1 cellular context compared by ENCODE assay signal in the genomic region with DNA sequence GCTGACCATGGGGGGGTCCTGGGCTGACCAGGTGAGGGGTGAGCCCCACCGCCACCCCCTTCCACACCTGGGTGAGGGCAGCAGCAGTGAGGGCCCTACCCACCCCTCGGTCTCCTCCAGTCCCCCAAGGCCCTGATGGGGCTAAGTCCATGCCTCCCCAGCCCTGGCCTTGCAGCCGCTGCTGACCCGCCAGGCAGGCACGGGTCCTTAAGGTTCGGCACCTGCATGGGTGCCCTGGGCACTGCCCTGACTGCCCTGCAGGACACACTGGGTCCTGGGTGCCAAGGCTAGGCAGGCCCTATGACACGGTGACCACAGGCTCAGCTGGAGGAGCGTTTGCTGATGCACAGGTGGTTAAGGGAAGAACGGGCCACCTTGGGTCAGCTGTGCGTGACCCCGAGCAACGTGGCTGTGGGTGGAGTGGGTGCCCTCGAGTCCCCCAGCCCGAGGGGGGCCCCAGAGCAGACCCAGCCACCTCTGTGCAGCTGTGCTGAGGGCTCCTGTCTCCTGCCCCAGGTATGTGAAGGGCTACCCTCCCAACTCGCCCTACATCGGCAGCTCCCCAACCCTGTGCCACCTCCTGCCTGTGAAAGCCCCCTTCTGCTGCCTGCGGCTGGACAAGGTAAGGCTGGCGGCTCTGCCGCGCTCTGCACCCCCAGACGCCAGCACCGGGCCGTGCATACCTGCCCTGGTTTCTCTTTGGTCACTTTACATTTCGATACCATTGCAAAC.
TF ChIP-seq lines count a peak whose summit lies in the region.

No MANE protein-coding gene starts in this region.

TF ChIP-seq in WTC11, 78 proteins besides CTCF, POLR2A, EP300 and RAD21 (continued from another document):
- TF ChIP-seq, protein P1, sequence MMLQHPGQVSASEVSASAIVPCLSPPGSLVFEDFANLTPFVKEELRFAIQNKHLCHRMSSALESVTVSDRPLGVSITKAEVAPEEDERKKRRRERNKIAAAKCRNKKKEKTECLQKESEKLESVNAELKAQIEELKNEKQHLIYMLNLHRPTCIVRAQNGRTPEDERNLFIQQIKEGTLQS (CRISPR knock-in tag; conservative IDR thresholded peaks at IDR 0.05), result no peak
- TF ChIP-seq FOXJ3 (CRISPR knock-in tag; IDR thresholded peaks at IDR 0.05; ENCODE audit: borderline replicate concordance), result no peak
- TF ChIP-seq, protein P2, sequence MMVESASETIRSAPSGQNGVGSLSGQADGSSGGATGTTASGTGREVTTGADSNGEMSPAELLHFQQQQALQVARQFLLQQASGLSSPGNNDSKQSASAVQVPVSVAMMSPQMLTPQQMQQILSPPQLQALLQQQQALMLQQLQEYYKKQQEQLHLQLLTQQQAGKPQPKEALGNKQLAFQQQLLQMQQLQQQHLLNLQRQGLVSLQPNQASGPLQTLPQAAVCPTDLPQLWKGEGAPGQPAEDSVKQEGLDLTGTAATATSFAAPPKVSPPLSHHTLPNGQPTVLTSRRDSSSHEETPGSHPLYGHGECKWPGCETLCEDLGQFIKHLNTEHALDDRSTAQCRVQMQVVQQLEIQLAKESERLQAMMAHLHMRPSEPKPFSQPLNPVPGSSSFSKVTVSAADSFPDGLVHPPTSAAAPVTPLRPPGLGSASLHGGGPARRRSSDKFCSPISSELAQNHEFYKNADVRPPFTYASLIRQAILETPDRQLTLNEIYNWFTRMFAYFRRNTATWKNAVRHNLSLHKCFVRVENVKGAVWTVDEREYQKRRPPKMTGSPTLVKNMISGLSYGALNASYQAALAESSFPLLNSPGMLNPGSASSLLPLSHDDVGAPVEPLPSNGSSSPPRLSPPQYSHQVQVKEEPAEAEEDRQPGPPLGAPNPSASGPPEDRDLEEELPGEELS (CRISPR knock-in tag; IDR thresholded peaks at IDR 0.05), result no peak
